In genomic region chr4:123624959-123625358, GRCh38 we compare ENCODE assay signal across 18 cellular contexts.
A peak's percentile ranks its signal among the peaks of the same experiment; 100 is the strongest.
DNase-seq lines count a peak whose midpoint lies in the region; ATAC-seq and TF ChIP-seq lines count a peak whose summit lies in the region.
"Had no signal": no experiment of that assay in that cellular context is flagged by ENCODE, and none has a peak within 500 bp of the region (broad histone marks: within the 10 kb centered on the region; RNA-seq: fewer than 3 reads in every experiment).

No MANE protein-coding gene starts in this region.

- H3K36me3 Mint-ChIP-seq in T-helper 17 cell (ENCODE audit: low read depth) (no peaks in the 10 kb centered on the region), T-cell (no peaks in the 10 kb centered on the region)
- H3K36me3 Mint-ChIP-seq: brain had no signal

- no peaks in the 10 kb centered on the region for H3K36me3 ChIP-seq in DND-41 (ENCODE audit: insufficient read depth, low read length)

- no peaks in the 10 kb centered on the region for H3K79me2 ChIP-seq in DND-41 (ENCODE audit: insufficient read depth, low read length)

- H3K27ac ChIP-seq in DND-41 (ENCODE audit: low read length) (no peak overlapping the region), foreskin keratinocyte (no peak overlapping the region)

- POLR2A ChIA-PET in T-cell (lab: Charles Lee), result no interaction called here

- DNase-seq in DND-41 (no peak), T-helper 17 cell (no peak), GM03348 (ENCODE audit: low spot score) (no peak), foreskin keratinocyte (no peak), T-cell (no peak), GM13977 (ENCODE audit: low spot score) (no peak)
- DNase-seq: activated CD4-positive, alpha-beta T cell treated with anti-CD3 and anti-CD28 coated beads for 1 hour; activated effector memory CD4-positive, alpha-beta T cell treated with Interleukin-2 at 50 U/mL for 16 hours; DMS 273 treated with DMSO at 0.1 percent for 48 hours; effector memory CD4-positive, alpha-beta T cell; IMR-90; NCI-H1930; stimulated activated CD4-positive, alpha-beta T cell treated with anti-CD3 and anti-CD28 coated beads, Interleukin-4, amount 100 ng/mL, for 1 hour; stimulated activated naive CD4-positive, alpha-beta T cell had no signal

- H3K4me1 Mint-ChIP-seq in T-helper 17 cell, result no peaks in the 10 kb centered on the region
- peaks cover 0 to 5% (median 0%) of the 10 kb centered on the region in 3 donors for H3K4me1 Mint-ChIP-seq in T-cell

- no peaks in the 10 kb centered on the region for H3K9me3 ChIP-seq in DND-41 (ENCODE audit: insufficient read depth, low read length, severe bottlenecking)
- H3K9me3 ChIP-seq in T-helper 17 cell (ENCODE audit: control insufficient read depth, low read length, poor library complexity, severe bottlenecking), result no peaks in the 10 kb centered on the region

- H3K27ac Mint-ChIP-seq in T-helper 17 cell (no peak overlapping the region), T-cell (no peak overlapping the region)
- H3K27ac Mint-ChIP-seq: brain had no signal

- H3K27me3 Mint-ChIP-seq in T-helper 17 cell (no peaks in the 10 kb centered on the region), T-cell (no peaks in the 10 kb centered on the region)
- H3K27me3 Mint-ChIP-seq: brain had no signal

- no peaks in the 10 kb centered on the region for H3K27me3 ChIP-seq in DND-41 (ENCODE audit: insufficient read depth, low read length, poor library complexity)
- H3K27me3 ChIP-seq in foreskin keratinocyte, result no peaks in the 10 kb centered on the region

- no peak overlapping the region for H2AFZ ChIP-seq in DND-41 (ENCODE audit: low read depth, low read length)

- H3K4me3 Mint-ChIP-seq in T-helper 17 cell (no peak overlapping the region), T-cell (no peak overlapping the region)
- H3K4me3 Mint-ChIP-seq: brain had no signal

- H3K4me1 ChIP-seq in DND-41 (ENCODE audit: insufficient read depth, low read length), result no peaks in the 10 kb centered on the region
- H3K4me1 ChIP-seq in foreskin keratinocyte, result no peaks in the 10 kb centered on the region

- ATAC-seq in DND-41 (ENCODE audit: insufficient read depth, low read depth) (0 out of 3 replicates have a peak, but pooled peaks have one; percentile 44), GM19324 (IDR thresholded peaks at IDR 0.05; ENCODE audit: low FRiP score, unreplicated experiment) (peak; percentile 81), HG03060 (IDR thresholded peaks at IDR 0.05; ENCODE audit: low read depth, unreplicated experiment) (peak; percentile 55), T-helper 17 cell (peak; percentile 32), foreskin keratinocyte (no peak), T-cell (replicated peaks in 1 of 4) (no peak)
- ATAC-seq: SK-N-SH treated with all-trans-retinoic acid at 6 μM for 48 hours had no signal

- TF ChIP-seq CTCF in DND-41 (IDR thresholded peaks at IDR 0.05; ENCODE audit: borderline replicate concordance, extremely low read depth, low read length, poor library complexity, severe bottlenecking), result no peak
- no peak for TF ChIP-seq CTCF in foreskin keratinocyte (conservative IDR thresholded peaks at IDR 0.05)
- no peak for TF ChIP-seq CTCF in GM13977 (IDR thresholded peaks at IDR 0.05; ENCODE audit: extremely low read depth, insufficient read depth, missing control alignments)

- no peaks in the 10 kb centered on the region for H4K20me1 ChIP-seq in DND-41 (ENCODE audit: insufficient read depth, low read length)

- no peak overlapping the region for H3K4me2 ChIP-seq in DND-41 (ENCODE audit: insufficient read depth, low read length)

- H3K9ac ChIP-seq in DND-41 (ENCODE audit: low read depth, low read length), result no peak overlapping the region

- H3K4me3 ChIP-seq in DND-41 (ENCODE audit: low read depth in 1 of 2, low read length in 2 of 2), result no peak overlapping the region

- CTCF ChIA-PET in T-cell (lab: Charles Lee), result no interaction called here

- no peaks in the 10 kb centered on the region for H3K9me3 Mint-ChIP-seq in T-cell
- H3K9me3 Mint-ChIP-seq: brain had no signal

- in situ Hi-C loops in GM13977 (cut with MboI; ENCODE audit: low pct_unique_long_range_greater_than_20kb, low sequenced_read_pairs, unreplicated experiment), result no loop called here

Comparison
In these comparisons a context has a peak if more than half of its experiments do, and no peak if none do; other contexts are left out.
1. ATAC-seq: peak in DND-41 (single experiment), GM19324 (single experiment), HG03060 (single experiment) and T-helper 17 cell (single experiment); none in foreskin keratinocyte (single experiment) and T-cell (0 of 4).